10 cellular contexts compared by ENCODE assay signal in the genomic region with DNA sequence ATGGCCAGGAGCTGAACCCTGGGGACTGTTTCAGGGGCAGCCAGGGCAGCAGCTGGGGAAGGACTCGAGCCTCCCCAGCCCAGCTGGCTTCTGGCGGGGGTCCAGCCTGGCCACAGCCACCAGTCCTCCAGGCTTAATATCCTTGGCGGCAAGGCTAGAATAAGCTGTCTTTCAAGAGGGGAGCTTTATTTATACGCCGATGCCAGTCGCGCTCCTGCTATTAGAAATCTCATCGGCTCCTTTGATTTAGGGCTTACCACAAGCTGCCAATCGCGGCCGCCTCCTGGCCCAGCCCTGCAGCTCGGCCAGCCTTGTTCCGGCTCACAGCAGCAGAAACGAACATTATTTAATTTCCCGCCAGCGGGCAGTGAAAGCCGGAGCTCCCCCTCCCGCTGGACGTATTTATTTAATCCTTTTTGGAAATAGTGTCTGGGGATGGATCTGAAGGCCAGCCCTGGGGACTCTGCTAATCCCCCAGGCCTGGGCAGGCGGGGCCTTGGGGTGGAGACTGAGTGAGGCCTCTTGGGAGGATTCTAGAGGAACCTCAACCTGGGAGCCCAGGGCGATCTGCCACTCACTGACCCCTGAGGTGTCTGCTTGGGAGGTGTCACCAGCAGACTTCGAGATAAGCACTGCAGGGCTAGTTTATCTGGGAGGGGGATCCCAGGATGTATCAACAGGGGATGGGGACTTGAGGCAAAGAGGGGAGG.
DNase-seq lines count a peak whose midpoint lies in the region; ATAC-seq and TF ChIP-seq lines count a peak whose summit lies in the region.
"Had no signal": no experiment of that assay in that cellular context is flagged by ENCODE, and none has a peak within 500 bp of the region (broad histone marks: within the 10 kb centered on the region; RNA-seq: fewer than 3 reads in every experiment).

No MANE protein-coding gene starts in this region.

- H3K27me3 ChIP-seq in thyroid gland: no peaks in the 10 kb centered on the region
- H3K27me3 ChIP-seq in MM.1S (replicated peaks; ENCODE audit: insufficient read depth, low read length): peaks cover 87% of the 10 kb centered on the region

- no peaks in the 10 kb centered on the region for H3K79me2 ChIP-seq in MM.1S (ENCODE audit: low read length)

- intact Hi-C loops in thyroid gland (cut with DNase I): no loop called here

- no peaks in the 10 kb centered on the region; the same call in 1 of the 2 replicates for H4K20me1 ChIP-seq in MM.1S (ENCODE audit: insufficient read depth, low read length)

- no peak overlapping the region for H3K4me3 ChIP-seq in thyroid gland (replicated peaks in 1 of 3)
- no peak overlapping the region for H3K4me3 ChIP-seq in MM.1S (ENCODE audit: low read length)

- H3K9ac ChIP-seq in MM.1S (ENCODE audit: low read length): no peak overlapping the region

- peak; percentile 31 for ATAC-seq in left lobe of liver

- no peak overlapping the region for H2AFZ ChIP-seq in MM.1S (ENCODE audit: low read length)

- WGBS in thyroid gland, 2 donors: 10 to 16% methylated on average over 18 to 21 of the region's 22 CpGs

- peaks cover 11% of the 10 kb centered on the region in 2 donors for H3K4me1 ChIP-seq in thyroid gland
- no peaks in the 10 kb centered on the region for H3K4me1 ChIP-seq in MM.1S (ENCODE audit: low read length)

- H3K27ac ChIP-seq in thyroid gland: peak overlapping the region in 1 of 3 donors; percentile 23
- H3K27ac ChIP-seq in MM.1S (ENCODE audit: low read length): no peak overlapping the region

- H3K4me2 ChIP-seq in MM.1S (ENCODE audit: low read depth, low read length): no peak overlapping the region

- no peaks in the 10 kb centered on the region for H3K36me3 ChIP-seq in thyroid gland
- H3K36me3 ChIP-seq in MM.1S (replicated peaks; ENCODE audit: insufficient read depth, low read length): no peaks in the 10 kb centered on the region

- no peak for TF ChIP-seq POLR2A in thyroid gland (IDR thresholded peaks at IDR 0.05)

- no peaks in the 10 kb centered on the region for H3K9me2 ChIP-seq in MM.1S (replicated peaks; ENCODE audit: insufficient read depth, low read length)

- DNase-seq in NCI-H345 (lab: John Stamatoyannopoulos, UW): peak; percentile 30
- DNase-seq in NCI-H345 treated with DMSO at 0.1 percent for 48 hours (lab: John Stamatoyannopoulos, UW; ENCODE audit: unreplicated experiment): no peak
- peak; percentile 62 for DNase-seq in SW480 (ENCODE audit: low spot score)
- DNase-seq in left lobe of liver (ENCODE audit: low spot score): no peak
- peak; percentile 42 to 54 for DNase-seq in thyroid gland
- no peak for DNase-seq in DMS79 (lab: John Stamatoyannopoulos, UW)
- DNase-seq in 8988T: no peak
- no peak for DNase-seq in MM.1S
- DNase-seq: activated naive CD4-positive, alpha-beta T cell treated with Interleukin-2 at 50 U/mL for 16 hours; stimulated activated naive CD4-positive, alpha-beta T cell treated with Interleukin-2 at 50 U/mL for 16 hours had no signal

- TF ChIP-seq CTCF in thyroid gland (IDR thresholded peaks at IDR 0.05) (peak in 1 of 6 experiments; percentile 9), MM.1S (IDR thresholded peaks at IDR 0.05; ENCODE audit: low read length) (no peak)

- H3F3A ChIP-seq in MM.1S (ENCODE audit: insufficient read depth, low read length): no peaks in the 10 kb centered on the region

- H3K9me3 ChIP-seq in thyroid gland (no peaks in the 10 kb centered on the region), MM.1S (replicated peaks; ENCODE audit: insufficient read depth, low read length) (no peaks in the 10 kb centered on the region)

Comparison
In these comparisons a context has a peak if more than half of its experiments do, and no peak if none do; other contexts are left out.
1. DNase-seq: peak in NCI-H345 (single experiment), SW480 (single experiment) and thyroid gland (2 of 2); none in NCI-H345 treated with DMSO at 0.1 percent for 48 hours (single experiment), left lobe of liver (single experiment), DMS79 (single experiment), 8988T (single experiment) and MM.1S (single experiment).